8 cellular contexts compared by ENCODE assay signal in genomic region chr4:78645853-78646757, GRCh38.
A peak's percentile ranks its signal among the peaks of the same experiment; 100 is the strongest.
DNase-seq lines count a peak whose midpoint lies in the region; ATAC-seq and FAIRE-seq lines count a peak whose summit lies in the region.

No MANE protein-coding gene starts in this region.

- no peak overlapping the region for H3K4me3 Mint-ChIP-seq in activated CD8-positive, alpha-beta memory T cell treated with anti-CD3 and anti-CD28 coated beads, Interleukin-2, amount 10 ng/mL, durations not matched to agents 7 days and 5 days

- ATAC-seq in HG03139 (IDR thresholded peaks at IDR 0.05; ENCODE audit: unreplicated experiment) (no peak), HG03378 (IDR thresholded peaks at IDR 0.05; ENCODE audit: unreplicated experiment) (no peak)
- no peak for ATAC-seq in activated CD8-positive, alpha-beta memory T cell treated with anti-CD3 and anti-CD28 coated beads, Interleukin-2, amount 10 ng/mL, durations not matched to agents 7 days and 5 days

- no peaks in the 10 kb centered on the region for H3K36me3 ChIP-seq in small intestine (ENCODE audit: control insufficient read depth in 2 of 2, insufficient read depth in 2 of 2, low read length in 2 of 2)

- no peak overlapping the region for H3K4me3 ChIP-seq in small intestine (ENCODE audit: low read depth in 1 of 2, low read length in 2 of 2)

- WGBS in small intestine, 3 donors, result 55 to 72% (median 61%) methylated on average over 10 of the region's 10 CpGs

- no peaks in the 10 kb centered on the region for H3K27me3 ChIP-seq in small intestine (ENCODE audit: control insufficient read depth in 2 of 2, insufficient read depth in 2 of 2, low read length in 2 of 2)

- H3K9me3 ChIP-seq in small intestine (ENCODE audit: control insufficient read depth, low read depth), result no peaks in the 10 kb centered on the region

- H3K4me1 Mint-ChIP-seq in activated CD8-positive, alpha-beta memory T cell treated with anti-CD3 and anti-CD28 coated beads, Interleukin-2, amount 10 ng/mL, durations not matched to agents 7 days and 5 days, result peaks cover 16% of the 10 kb centered on the region

- no peaks in the 10 kb centered on the region for H3K36me3 Mint-ChIP-seq in activated CD8-positive, alpha-beta memory T cell treated with anti-CD3 and anti-CD28 coated beads, Interleukin-2, amount 10 ng/mL, durations not matched to agents 7 days and 5 days

- peak; percentile 59 for DNase-seq in GF-D8 (lab: John Stamatoyannopoulos, UW)
- peak; percentile 34 for DNase-seq in HTR-8/SVneo (ENCODE audit: insufficient read length, low spot score)
- peak; percentile 89 for DNase-seq in astrocyte of the hippocampus (ENCODE audit: low read depth, low spot score)
- DNase-seq in islet precursor cell, result peak; percentile 63
- peak; percentile 25 for DNase-seq in small intestine
- DNase-seq in activated CD8-positive, alpha-beta memory T cell treated with anti-CD3 and anti-CD28 coated beads, Interleukin-2, amount 10 ng/mL, durations not matched to agents 7 days and 5 days, result no peak

- peaks cover 18% of the 10 kb centered on the region for H3K27me3 Mint-ChIP-seq in activated CD8-positive, alpha-beta memory T cell treated with anti-CD3 and anti-CD28 coated beads, Interleukin-2, amount 10 ng/mL, durations not matched to agents 7 days and 5 days

- no peak overlapping the region for H3K27ac Mint-ChIP-seq in activated CD8-positive, alpha-beta memory T cell treated with anti-CD3 and anti-CD28 coated beads, Interleukin-2, amount 10 ng/mL, durations not matched to agents 7 days and 5 days

- no peaks in the 10 kb centered on the region for H3K9me3 Mint-ChIP-seq in activated CD8-positive, alpha-beta memory T cell treated with anti-CD3 and anti-CD28 coated beads, Interleukin-2, amount 10 ng/mL, durations not matched to agents 7 days and 5 days (ENCODE audit: low read depth)

- H3K4me1 ChIP-seq in small intestine (ENCODE audit: control insufficient read depth in 2 of 2, insufficient read depth in 1 of 2, low read depth in 1 of 2, low read length in 1 of 2), result peaks cover 0 to 4% of the 10 kb centered on the region in 2 donors

- CTCF ChIA-PET in activated CD8-positive, alpha-beta memory T cell treated with anti-CD3 and anti-CD28 coated beads, Interleukin-2, amount 10 ng/mL, durations not matched to agents 7 days and 5 days (lab: Charles Lee), result interaction anchor here (1.9 to 2.1 kb wide), 2 partner anchors 9 to 16 kb away, joined by 5 to 8 read pairs; no protein-coding TSS in a partner anchor

- H3K27ac ChIP-seq in small intestine (ENCODE audit: low read depth in 1 of 2, low read length in 1 of 2), result peak overlapping the region in 1 of 2 donors; percentile 92

- FAIRE-seq in HTR-8/SVneo (lab: Jason Lieb, UNC) (peak; percentile 23), small intestine (lab: Jason Lieb, UNC) (no peak)
